ENCODE assay signal across 7 cellular contexts in genomic region chr6:27825025-27825823, GRCh38.
DNase-seq lines count a peak whose midpoint lies in the region; ATAC-seq and TF ChIP-seq lines count a peak whose summit lies in the region.

No MANE protein-coding gene starts in this region.

- intact Hi-C loops in right lobe of liver (cut with DNase I), result no loop called here
- intact Hi-C loops in posterior vena cava (cut with DNase I), result no loop called here

- no peak for TF ChIP-seq POLR2A in right lobe of liver (IDR thresholded peaks at IDR 0.05)

- H3K36me3 ChIP-seq in right lobe of liver (no peaks in the 10 kb centered on the region), HAP-1 (replicated peaks) (peaks cover 7% of the 10 kb centered on the region; the same call in 1 of the 2 replicates)

- no peaks in the 10 kb centered on the region for H3K9me3 Mint-ChIP-seq in activated naive CD8-positive, alpha-beta T cell treated with anti-CD3 and anti-CD28 coated beads, Interleukin-2, amount 50 U/mL, for 24 hours

- DNase-seq in LNCaP clone FGC (ENCODE audit: low read depth) (no peak), right lobe of liver (no peak), HAP-1 (ENCODE audit: low spot score in 2 of 2) (no peak), posterior vena cava (ENCODE audit: low spot score) (no peak)
- no peak for DNase-seq in activated naive CD8-positive, alpha-beta T cell treated with anti-CD3 and anti-CD28 coated beads, Interleukin-2, amount 50 U/mL, for 24 hours

- peak overlapping the region; percentile 56 to 67 (median 59) for H3K27ac ChIP-seq in right lobe of liver

- 21% methylated on average over 7 of the region's 7 CpGs for WGBS in right lobe of liver (ENCODE audit: insufficient coverage, low coverage, low lambda C conversion rate, missing lambda C conversion rate)

- TF ChIP-seq CTCF in LNCaP clone FGC (IDR thresholded peaks at IDR 0.05; ENCODE audit: control insufficient read depth, extremely low read depth, insufficient read depth) (no peak), right lobe of liver (IDR thresholded peaks at IDR 0.05) (no peak)

- no peaks in the 10 kb centered on the region for H3K27me3 Mint-ChIP-seq in activated naive CD8-positive, alpha-beta T cell treated with anti-CD3 and anti-CD28 coated beads, Interleukin-2, amount 50 U/mL, for 24 hours

- peak overlapping the region; percentile 60 for H3K4me3 ChIP-seq in LNCaP clone FGC (ENCODE audit: low read depth, low read length)
- peak overlapping the region; percentile 49 to 59 (median 56) for H3K4me3 ChIP-seq in right lobe of liver
- H3K4me3 ChIP-seq in HAP-1, result no peak overlapping the region

- in situ Hi-C loops in HAP-1 (cut with MboI; ENCODE audit: low sequenced_read_pairs), result no loop called here

- peak overlapping the region; percentile 96 for H3K27ac Mint-ChIP-seq in activated naive CD8-positive, alpha-beta T cell treated with anti-CD3 and anti-CD28 coated beads, Interleukin-2, amount 50 U/mL, for 24 hours

- peaks cover 1% of the 10 kb centered on the region for H3K36me3 Mint-ChIP-seq in activated naive CD8-positive, alpha-beta T cell treated with anti-CD3 and anti-CD28 coated beads, Interleukin-2, amount 50 U/mL, for 24 hours (ENCODE audit: low read depth)

- ATAC-seq in GM19351 (IDR thresholded peaks at IDR 0.05; ENCODE audit: unreplicated experiment) (peak; percentile 10), right lobe of liver (no peak), GM19467 (IDR thresholded peaks at IDR 0.05; ENCODE audit: unreplicated experiment) (no peak)
- ATAC-seq in activated naive CD8-positive, alpha-beta T cell treated with anti-CD3 and anti-CD28 coated beads, Interleukin-2, amount 50 U/mL, for 24 hours, result no peak

- H3K27me3 ChIP-seq in right lobe of liver, result no peaks in the 10 kb centered on the region
- H3K27me3 ChIP-seq in HAP-1 (ENCODE audit: low read depth), result no peaks in the 10 kb centered on the region

- no peaks in the 10 kb centered on the region for H3K9me3 ChIP-seq in right lobe of liver
- no peaks in the 10 kb centered on the region for H3K9me3 ChIP-seq in HAP-1

- peaks cover 0 to 14% (median 0%) of the 10 kb centered on the region in 4 donors for H3K4me1 ChIP-seq in right lobe of liver
- H3K4me1 ChIP-seq in HAP-1, result 0 out of 2 replicates have a peak, but pooled peaks cover 5% of the 10 kb centered on the region

- peaks cover 40% of the 10 kb centered on the region for H3K4me1 Mint-ChIP-seq in activated naive CD8-positive, alpha-beta T cell treated with anti-CD3 and anti-CD28 coated beads, Interleukin-2, amount 50 U/mL, for 24 hours

- peak overlapping the region; percentile 91 for H3K4me3 Mint-ChIP-seq in activated naive CD8-positive, alpha-beta T cell treated with anti-CD3 and anti-CD28 coated beads, Interleukin-2, amount 50 U/mL, for 24 hours
